Comparison of ENCODE assay signal across 8 cellular contexts in the genomic region with DNA sequence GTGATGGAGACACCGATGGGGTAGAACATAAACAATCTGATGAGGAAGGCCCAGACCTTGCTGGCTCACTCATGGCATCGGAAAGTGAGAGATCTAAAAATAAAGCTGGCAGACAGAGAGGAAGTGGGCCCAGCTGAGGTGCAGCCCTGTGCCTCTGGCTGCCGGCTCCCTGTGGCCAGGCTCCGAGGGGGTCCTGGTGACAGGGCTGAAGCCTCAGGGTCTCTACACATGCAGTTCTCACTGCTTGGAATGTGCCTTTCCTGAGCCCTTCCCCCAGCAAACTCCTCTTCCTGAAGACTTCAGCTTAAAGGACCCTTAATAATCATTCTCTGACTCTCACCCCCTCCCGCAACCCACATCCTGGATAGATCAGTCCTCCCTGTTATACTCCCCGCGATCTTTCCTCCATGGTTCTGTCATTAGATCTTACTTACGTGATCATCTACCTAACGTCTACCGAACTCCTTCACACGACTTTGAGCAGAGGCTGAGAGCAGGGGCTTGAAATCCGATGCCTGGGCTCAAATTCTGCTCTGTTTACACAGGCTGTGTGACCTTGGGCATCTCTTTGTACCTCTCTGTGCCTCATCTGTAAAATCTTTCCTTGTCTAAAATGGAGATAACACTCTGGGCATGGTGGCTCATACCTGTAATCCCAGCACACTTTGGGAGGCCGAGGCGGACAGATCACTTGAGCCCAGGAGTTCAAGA. TPM values are rescaled to one million over a fixed set of nuclear protein-coding genes. Genes with fewer than 3 reads are reported as not detected.
DNase-seq lines count a peak whose midpoint lies in the region; ATAC-seq and TF ChIP-seq lines count a peak whose summit lies in the region.

No MANE protein-coding gene starts in this region.

- no TSS peak for BruUV-seq in MCF 10A (replicated peaks; lab: Mats Ljungman, UMichigan)

- ATAC-seq in GM18870 (IDR thresholded peaks at IDR 0.05; ENCODE audit: unreplicated experiment) (peak; percentile 35), HG03139 (IDR thresholded peaks at IDR 0.05; ENCODE audit: unreplicated experiment) (peak; percentile 46)

- no peak for TF ChIP-seq CTCF in endothelial cell (IDR thresholded peaks at IDR 0.05; ENCODE audit: unreplicated experiment)
- no peak for TF ChIP-seq CTCF in MCF 10A (IDR thresholded peaks at IDR 0.05; ENCODE audit: unreplicated experiment)

- peaks cover 9% of the 10 kb centered on the region for H3K27me3 Mint-ChIP-seq in endothelial cell (ENCODE audit: unreplicated experiment)
- peaks cover 34% of the 10 kb centered on the region for H3K27me3 Mint-ChIP-seq in MCF 10A (ENCODE audit: insufficient read depth, unreplicated experiment)

- POLR2A ChIA-PET in MCF 10A (lab: Yijun Ruan, JAX) = interaction anchor here (0.5 kb wide), 1 partner anchor 219 kb away, joined by 3 read pairs; no protein-coding TSS in a partner anchor

- H3K4me3 Mint-ChIP-seq in endothelial cell (ENCODE audit: unreplicated experiment) = no peak overlapping the region
- H3K4me3 Mint-ChIP-seq in MCF 10A (ENCODE audit: unreplicated experiment) = no peak overlapping the region

- peak overlapping the region; percentile 38 for H3K27ac Mint-ChIP-seq in endothelial cell (ENCODE audit: unreplicated experiment)
- H3K27ac Mint-ChIP-seq in MCF 10A (ENCODE audit: low read depth, unreplicated experiment) = no peak overlapping the region

- H3K36me3 Mint-ChIP-seq in endothelial cell (ENCODE audit: low read depth, unreplicated experiment) (peaks cover 4% of the 10 kb centered on the region), MCF 10A (ENCODE audit: insufficient read depth, unreplicated experiment) (no peaks in the 10 kb centered on the region)

- H3K9me3 Mint-ChIP-seq in endothelial cell (ENCODE audit: unreplicated experiment) = no peaks in the 10 kb centered on the region
- no peaks in the 10 kb centered on the region for H3K9me3 Mint-ChIP-seq in MCF 10A (ENCODE audit: unreplicated experiment)

- peak; percentile 18 for DNase-seq in activated CD4-positive, CD25-positive, alpha-beta regulatory T cell treated with anti-CD3 and anti-CD28 coated beads, Interleukin-2, amount 50 U/mL, for 16 hours (ENCODE audit: low read depth, low spot score)
- DNase-seq in endothelial cell (ENCODE audit: low spot score) = no peak
- DNase-seq in stimulated activated CD8-positive, alpha-beta memory T cell treated with anti-CD3 and anti-CD28 coated beads, Interleukin-4, amount 100 ng/mL, for 24 hours (ENCODE audit: low read depth) = peak; percentile 28
- DNase-seq in DMS 273 (lab: John Stamatoyannopoulos, UW; ENCODE audit: unreplicated experiment) = no peak
- DNase-seq in MCF 10A (ENCODE audit: unreplicated experiment) = no peak
- DNase-seq in COLO829 (ENCODE audit: low spot score) = no peak

- CTCF ChIA-PET in MCF 10A (lab: Yijun Ruan, JAX) = interaction anchor here (0.7 to 1.0 kb wide), 2 partner anchors 53 to 218 kb away, joined by 3 to 4 read pairs; no protein-coding TSS in a partner anchor

- H3K4me1 Mint-ChIP-seq in endothelial cell (ENCODE audit: unreplicated experiment) = peaks cover 28% of the 10 kb centered on the region
- H3K4me1 Mint-ChIP-seq in MCF 10A (ENCODE audit: insufficient read depth, unreplicated experiment) = no peaks in the 10 kb centered on the region

- intact Hi-C loops in MCF 10A (cut with micrococcal nuclease) = no loop called here

RNA-seq across cellular contexts. Expression of a gene that starts 33.1 kb away (rescaled TPM):
- total RNA-seq in endothelial cell (ENCODE audit: unreplicated experiment) (0.18 TPM), MCF 10A (2022) (not detected in 2 replicates)

RNA-seq across cellular contexts. Expression of a gene that starts 54.5 kb away (rescaled TPM):
- total RNA-seq in endothelial cell (ENCODE audit: unreplicated experiment) (45.4 TPM), MCF 10A (2022) (9.4 and 13.1 TPM in 2 replicates)

Comparison
In these comparisons a context has a peak if more than half of its experiments do, and no peak if none do; other contexts are left out.
1. DNase-seq: peak in activated CD4-positive, CD25-positive, alpha-beta regulatory T cell treated with anti-CD3 and anti-CD28 coated beads, Interleukin-2, amount 50 U/mL, for 16 hours (single experiment) and stimulated activated CD8-positive, alpha-beta memory T cell treated with anti-CD3 and anti-CD28 coated beads, Interleukin-4, amount 100 ng/mL, for 24 hours (single experiment); none in endothelial cell (single experiment), DMS 273 (single experiment), MCF 10A (single experiment) and COLO829 (single experiment).